In genomic region chr7:123533929-123534382, GRCh38 we compare ENCODE assay signal across 8 cellular contexts. TPM values are rescaled to one million over a fixed set of nuclear protein-coding genes. Genes with fewer than 3 reads are reported as not detected.
A peak's percentile ranks its signal among the peaks of the same experiment; 100 is the strongest.
DNase-seq lines count a peak whose midpoint lies in the region; ATAC-seq and TF ChIP-seq lines count a peak whose summit lies in the region.

No MANE protein-coding gene starts in this region.

- H3K4me3 ChIP-seq in SJCRH30 (peak overlapping the region; percentile 71), epithelial cell of proximal tubule (ENCODE audit: low read depth, low read length) (peak overlapping the region; percentile 78), prostate gland (peak overlapping the region; percentile 46 to 61)

- no peak for TF ChIP-seq POLR2A in prostate gland (IDR thresholded peaks at IDR 0.05)

- H3K9me3 ChIP-seq in SJCRH30 (replicated peaks) (no peaks in the 10 kb centered on the region), prostate gland (no peaks in the 10 kb centered on the region)

- TF ChIP-seq CTCF in epithelial cell of proximal tubule (conservative IDR thresholded peaks at IDR 0.05; ENCODE audit: low read depth, low read length), result no peak
- TF ChIP-seq CTCF in prostate gland (IDR thresholded peaks at IDR 0.05), result no peak

- peaks cover 24% of the 10 kb centered on the region for H3K27me3 Mint-ChIP-seq in activated T-cell treated with anti-CD3 and anti-CD28 coated beads, Interleukin-2, amount 50 U/mL, for 72 hours (ENCODE audit: low read depth)

- peaks cover 39% of the 10 kb centered on the region for H3K4me1 Mint-ChIP-seq in activated T-cell treated with anti-CD3 and anti-CD28 coated beads, Interleukin-2, amount 50 U/mL, for 72 hours (ENCODE audit: low read depth)

- no peak overlapping the region for H3K27ac Mint-ChIP-seq in activated T-cell treated with anti-CD3 and anti-CD28 coated beads, Interleukin-2, amount 50 U/mL, for 72 hours

- no peaks in the 10 kb centered on the region for H3K9me3 Mint-ChIP-seq in activated T-cell treated with anti-CD3 and anti-CD28 coated beads, Interleukin-2, amount 50 U/mL, for 72 hours

- intact Hi-C loops in prostate gland (cut with DNase I), result loop anchor here (2.0 to 10.0 kb wide), 3 partner anchors 123 to 647 kb away; partner anchors contain the start of gene CADPS2

- H3K4me1 ChIP-seq in SJCRH30, result peaks cover 9% of the 10 kb centered on the region; the same call in 1 of the 2 replicates
- H3K4me1 ChIP-seq in prostate gland (replicated peaks), result no peaks in the 10 kb centered on the region

- H3K27ac ChIP-seq in SJCRH30, result no peak overlapping the region
- peak overlapping the region; percentile 86 to 92 for H3K27ac ChIP-seq in prostate gland

- 4% methylated on average over 9 of the region's 9 CpGs for WGBS in prostate gland

- peak; percentile 2 to 10 for ATAC-seq in activated T-cell treated with anti-CD3 and anti-CD28 coated beads, Interleukin-2, amount 50 U/mL, for 72 hours (replicated peaks in 1 of 2)
- ATAC-seq in HG02852 (IDR thresholded peaks at IDR 0.05; ENCODE audit: unreplicated experiment), result peak; percentile 21

- H3K36me3 ChIP-seq in SJCRH30 (no peaks in the 10 kb centered on the region), prostate gland (no peaks in the 10 kb centered on the region)

- DNase-seq in activated T-cell treated with anti-CD3 and anti-CD28 coated beads, Interleukin-2, amount 50 U/mL, for 72 hours, result peak; percentile 13 to 17
- no peak for DNase-seq in activated T-cell treated with anti-CD3 and anti-CD28 coated beads for 4 hours
- no peak for DNase-seq in SJCRH30
- no peak for DNase-seq in epithelial cell of proximal tubule (ENCODE audit: low read depth)
- no peak for DNase-seq in prostate gland (ENCODE audit: low spot score)
- no peak for DNase-seq in AG08396 (ENCODE audit: low spot score)
- DNase-seq in NCI-H226, result no peak

- H3K27me3 ChIP-seq in SJCRH30, result no peaks in the 10 kb centered on the region
- H3K27me3 ChIP-seq in prostate gland (replicated peaks; ENCODE audit: insufficient read depth), result no peaks in the 10 kb centered on the region

- H3K4me3 Mint-ChIP-seq in activated T-cell treated with anti-CD3 and anti-CD28 coated beads, Interleukin-2, amount 50 U/mL, for 72 hours, result peak overlapping the region; percentile 87 to 95

- H3K36me3 Mint-ChIP-seq in activated T-cell treated with anti-CD3 and anti-CD28 coated beads, Interleukin-2, amount 50 U/mL, for 72 hours (ENCODE audit: insufficient read depth in 2 of 2), result no peaks in the 10 kb centered on the region

RNA-seq across cellular contexts. Expression of gene IQUB, which starts 0.4 kb away (rescaled TPM):
- total RNA-seq in activated T-cell treated with anti-CD3 and anti-CD28 coated beads, Interleukin-2, amount 50 U/mL, for 72 hours, result under 1 TPM in 1 of 2 donors, not detected in 1; 0.10 TPM
- total RNA-seq in SJCRH30 (2014; rRNA removed; shearing (Covaris generic)), result 0.05 and 0.16 TPM in 2 replicates
- under 0.01 and 0.07 TPM in 2 replicates for total RNA-seq in epithelial cell of proximal tubule
- 1 to 10 TPM; 2.0 to 4.8 TPM for total RNA-seq in prostate gland

RNA-seq across cellular contexts. Expression of gene NDUFA5, which starts 23.7 kb away (rescaled TPM):
- total RNA-seq in activated T-cell treated with anti-CD3 and anti-CD28 coated beads, Interleukin-2, amount 50 U/mL, for 72 hours, result 10 to 100 TPM; 48.4 to 57.5 TPM
- 94.0 and 105 TPM in 2 replicates for total RNA-seq in SJCRH30 (2014; rRNA removed; shearing (Covaris generic))
- total RNA-seq in epithelial cell of proximal tubule (30.1 and 31.4 TPM in 2 replicates), prostate gland (10 to 100 TPM; 53.3 to 65.8 TPM)

Comparison
In these comparisons a context has a peak if more than half of its experiments do, and no peak if none do; other contexts are left out.
1. DNase-seq: peak in activated T-cell treated with anti-CD3 and anti-CD28 coated beads, Interleukin-2, amount 50 U/mL, for 72 hours (2 of 2); none in activated T-cell treated with anti-CD3 and anti-CD28 coated beads for 4 hours (single experiment), SJCRH30 (0 of 2), epithelial cell of proximal tubule (single experiment), prostate gland (single experiment), AG08396 (single experiment) and NCI-H226 (single experiment).
2. Peak in every context shown above with its lines, with median percentiles within 50 percentile points of each other: H3K4me3 ChIP-seq.